ENCODE assay signal across 15 cellular contexts in the genomic region with DNA sequence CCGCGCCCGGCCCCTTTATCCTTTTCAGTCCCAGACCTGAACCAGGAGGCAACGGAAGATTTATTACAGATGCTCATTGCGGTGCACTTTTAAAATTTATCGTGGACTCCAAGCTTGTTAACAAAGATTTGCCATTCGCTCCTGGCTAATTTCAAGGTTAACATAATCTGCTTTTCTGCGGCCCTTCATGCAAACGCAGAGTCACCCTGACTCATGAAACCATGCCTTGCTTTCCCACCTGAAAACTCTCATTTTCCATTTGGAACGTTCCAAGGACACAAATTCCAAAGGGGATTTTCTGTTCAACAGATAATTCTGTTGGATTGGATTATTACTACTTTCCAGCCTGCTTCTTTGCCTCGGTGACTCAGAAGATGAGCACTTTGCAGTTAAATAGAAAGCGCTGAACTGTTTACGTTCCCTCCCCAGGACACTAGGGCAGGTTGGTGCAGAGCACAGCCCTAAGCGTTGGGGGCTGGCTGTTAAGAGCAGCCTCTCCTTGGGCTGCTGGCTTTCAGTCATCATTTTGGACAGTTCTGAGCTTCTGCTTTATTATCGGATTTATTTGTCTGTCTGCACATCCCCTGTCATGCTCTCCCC. TPM values are rescaled to one million over a fixed set of nuclear protein-coding genes. Genes with fewer than 3 reads are reported as not detected.
DNase-seq lines count a peak whose midpoint lies in the region; ATAC-seq and TF ChIP-seq lines count a peak whose summit lies in the region.
"Had no signal": no experiment of that assay in that cellular context is flagged by ENCODE, and none has a peak within 500 bp of the region (broad histone marks: within the 10 kb centered on the region; RNA-seq: fewer than 3 reads in every experiment).

No MANE protein-coding gene starts in this region.

- H3K4me3 Mint-ChIP-seq in natural killer cell, result peak overlapping the region; percentile 83

- no peak for DNase-seq in activated CD4-positive, CD25-positive, alpha-beta regulatory T cell treated with anti-CD3 and anti-CD28 coated beads, Interleukin-2, amount 50 U/mL, for 72 hours
- peak; percentile 87 for DNase-seq in NCI-H82 treated with DMSO at 0.1 percent for 48 hours (lab: John Stamatoyannopoulos, UW; ENCODE audit: unreplicated experiment)
- peak; percentile 93 for DNase-seq in cerebellar cortex (ENCODE audit: low spot score)
- no peak for DNase-seq in natural killer cell
- no peak for DNase-seq in GOT3 (lab: John Stamatoyannopoulos, UW)
- DNase-seq in epidermal melanocyte (ENCODE audit: insufficient read length, low spot score), result no peak
- DNase-seq in NCI-H345 treated with DMSO at 0.1 percent for 48 hours (lab: John Stamatoyannopoulos, UW; ENCODE audit: unreplicated experiment), result no peak
- DNase-seq: 8988T; heart right ventricle; lower lobe of right lung; NCI-H2029; NK-92 treated with Interleukin-12 subunit alpha and Interleukin-12 subunit beta, amount 100 ng/mL, for 24 hours; stimulated activated CD4-positive, alpha-beta T cell treated with anti-CD3 and anti-CD28 coated beads, Interleukin-15, amount 100 ng/mL, for 24 hours had no signal

- H3K36me3 Mint-ChIP-seq in natural killer cell, result peaks cover 7% of the 10 kb centered on the region

- H3K27me3 Mint-ChIP-seq in natural killer cell (ENCODE audit: low read depth in 2 of 2), result no peaks in the 10 kb centered on the region

- peak; percentile 74 to 78 for ATAC-seq in activated CD4-positive, CD25-positive, alpha-beta regulatory T cell treated with anti-CD3 and anti-CD28 coated beads, Interleukin-2, amount 50 U/mL, for 24 hours
- ATAC-seq in natural killer cell, result peak; percentile 66 to 79 (median 74)
- ATAC-seq: heart right ventricle, lower lobe of right lung had no signal

- no peak for TF ChIP-seq CTCF in natural killer cell (IDR thresholded peaks at IDR 0.05)

- no peaks in the 10 kb centered on the region for H3K9me3 Mint-ChIP-seq in natural killer cell

- H3K27ac Mint-ChIP-seq in natural killer cell, result peak overlapping the region; percentile 91 to 100

- intact Hi-C loops in natural killer cell (cut with micrococcal nuclease), result no loop called here

- peaks cover 86% of the 10 kb centered on the region in 2 donors for H3K4me1 Mint-ChIP-seq in natural killer cell

RNA-seq across cellular contexts. Expression of gene CD247, which starts 51.1 kb away (rescaled TPM):
- total RNA-seq in natural killer cell, result 1,000 to 10,000 TPM; 1,027 to 1,374 (median 1,309) TPM
- total RNA-seq: LHCN-M2 had no signal

Comparison
In these comparisons a context has a peak if more than half of its experiments do, and no peak if none do; other contexts are left out.
1. DNase-seq: peak in NCI-H82 treated with DMSO at 0.1 percent for 48 hours (single experiment) and cerebellar cortex (single experiment); none in activated CD4-positive, CD25-positive, alpha-beta regulatory T cell treated with anti-CD3 and anti-CD28 coated beads, Interleukin-2, amount 50 U/mL, for 72 hours (single experiment), natural killer cell (single experiment), GOT3 (single experiment), epidermal melanocyte (single experiment) and NCI-H345 treated with DMSO at 0.1 percent for 48 hours (single experiment).